Comparison of ENCODE assay signal across 1 cellular context in the genomic region with DNA sequence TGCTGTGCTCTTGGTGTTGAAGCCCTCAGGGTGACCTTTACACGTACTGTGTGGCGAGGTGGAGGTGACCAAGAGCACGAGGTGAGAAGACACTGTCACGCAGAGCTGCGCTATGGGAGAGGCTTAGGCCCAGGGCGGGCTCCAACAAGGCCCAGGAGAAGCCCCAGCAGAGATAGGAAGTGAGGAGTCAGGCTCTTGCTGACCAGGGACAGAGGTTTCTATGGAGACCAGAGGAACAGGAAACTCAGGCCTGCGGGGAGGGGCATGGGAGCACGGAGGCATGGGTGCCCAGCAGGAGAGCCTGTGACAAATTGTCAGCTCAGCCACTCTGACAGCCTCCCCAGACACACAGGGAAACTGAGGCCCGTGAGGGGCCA.
TF ChIP-seq lines count a peak whose summit lies in the region.

No MANE protein-coding gene starts in this region.

TF ChIP-seq in GM12878, 131 proteins besides CTCF, POLR2A, EP300 and RAD21:
- no peak for TF ChIP-seq ZNF384 (IDR thresholded peaks at IDR 0.05; ENCODE audit: borderline replicate concordance, low read depth, low read length)
- TF ChIP-seq MEF2B (IDR thresholded peaks at IDR 0.05; ENCODE audit: partially characterized antibody, poor library complexity, severe bottlenecking) = no peak
- TF ChIP-seq, protein P1, sequence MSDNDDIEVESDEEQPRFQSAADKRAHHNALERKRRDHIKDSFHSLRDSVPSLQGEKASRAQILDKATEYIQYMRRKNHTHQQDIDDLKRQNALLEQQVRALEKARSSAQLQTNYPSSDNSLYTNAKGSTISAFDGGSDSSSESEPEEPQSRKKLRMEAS (IDR thresholded peaks at IDR 0.05; ENCODE audit: low read depth, low read length) = no peak
- no peak for TF ChIP-seq NFXL1 (IDR thresholded peaks at IDR 0.05; ENCODE audit: borderline replicate concordance)
- TF ChIP-seq SPI1 (IDR thresholded peaks at IDR 0.05; ENCODE audit: borderline replicate concordance, insufficient read depth, low read depth, low read length) = no peak
- TF ChIP-seq ZBED1 (IDR thresholded peaks at IDR 0.05; ENCODE audit: borderline replicate concordance) = no peak
- TF ChIP-seq PAX8 (IDR thresholded peaks at IDR 0.05) = no peak
- no peak for TF ChIP-seq NKRF (conservative IDR thresholded peaks at IDR 0.05)
- no peak for TF ChIP-seq FOS (IDR thresholded peaks at IDR 0.05; ENCODE audit: borderline replicate concordance, extremely low read depth, insufficient read length)
